In the genomic region with DNA sequence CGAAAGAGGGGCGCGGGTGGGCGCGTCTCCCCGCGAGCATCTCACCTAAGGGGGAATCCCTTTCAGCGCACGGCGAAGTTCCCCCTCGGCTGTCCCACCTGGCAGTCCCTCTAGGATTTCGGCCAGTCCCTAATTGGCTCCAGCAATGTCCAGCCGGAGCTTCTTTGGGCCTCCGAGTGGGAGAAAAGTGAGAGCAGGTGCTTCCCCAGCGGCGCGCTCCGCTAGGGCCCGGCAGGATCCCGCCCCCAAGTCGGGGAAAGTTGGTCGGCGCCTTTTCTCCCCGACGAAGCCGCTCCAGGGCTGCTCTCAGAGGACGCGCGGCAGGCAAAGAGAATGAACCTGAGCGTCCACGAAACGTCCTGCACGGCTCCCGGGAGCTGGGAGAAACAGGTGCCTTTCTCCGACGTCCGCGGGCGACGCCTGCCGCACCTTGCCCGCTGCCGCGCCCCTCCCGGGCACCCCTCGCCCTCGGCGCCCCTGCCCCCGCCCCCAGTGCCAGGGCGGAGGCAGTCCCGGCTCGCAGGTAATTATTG, we compare ENCODE assay signal across 8 cellular contexts. TPM values are rescaled to one million over a fixed set of nuclear protein-coding genes. Genes with fewer than 3 reads are reported as not detected.
DNase-seq lines count a peak whose midpoint lies in the region; ATAC-seq lines count a peak whose summit lies in the region.

No MANE protein-coding gene starts in this region.

- no peak overlapping the region for H3K4ac ChIP-seq in trophoblast cell (ENCODE audit: low read depth, low read length)

- H3K4me3 ChIP-seq in MG63 (peak overlapping the region; percentile 14; the same call in 1 of the 2 replicates), trophoblast cell (ENCODE audit: low read depth, low read length) (peak overlapping the region; percentile 15)

- H3K4me2 ChIP-seq in trophoblast cell (ENCODE audit: low read length), result peak overlapping the region; percentile 54

- H3K27me3 ChIP-seq in MG63 (no peaks in the 10 kb centered on the region), trophoblast cell (ENCODE audit: insufficient read depth, low read length) (peaks cover 24% of the 10 kb centered on the region)

- no peak overlapping the region for H3K27ac ChIP-seq in trophoblast cell (ENCODE audit: low read depth, low read length)

- H2BK12ac ChIP-seq in trophoblast cell (ENCODE audit: low read length), result no peak overlapping the region

- no peak overlapping the region for H4K91ac ChIP-seq in trophoblast cell (ENCODE audit: low read depth, low read length)

- no peak overlapping the region for H2AFZ ChIP-seq in trophoblast cell (ENCODE audit: insufficient read depth, low read length, poor library complexity)

- no peaks in the 10 kb centered on the region for H3K79me2 ChIP-seq in trophoblast cell (ENCODE audit: control insufficient read depth, insufficient read depth, low read length, poor library complexity)

- no peak overlapping the region for H3K18ac ChIP-seq in trophoblast cell (ENCODE audit: low read length)

- DNase-seq in DMS79 (lab: John Stamatoyannopoulos, UW) (peak; percentile 5), DMS79 treated with DMSO at 0.1 percent for 48 hours (lab: John Stamatoyannopoulos, UW) (no peak), MG63 (no peak), trophoblast cell (peak in 1 of 2 donors; percentile 35), NCI-H2029 treated with DMSO at 0.1 percent for 48 hours (lab: John Stamatoyannopoulos, UW) (no peak), EL (no peak)

- H3K9me3 ChIP-seq in MG63 (no peaks in the 10 kb centered on the region), trophoblast cell (ENCODE audit: insufficient read depth, low read depth, low read length) (peaks cover 7% of the 10 kb centered on the region)

- H3K36me3 ChIP-seq in MG63 (no peaks in the 10 kb centered on the region), trophoblast cell (ENCODE audit: control insufficient read depth in 1 of 2, insufficient read depth in 2 of 2, low read length in 2 of 2) (no peaks in the 10 kb centered on the region)

- H2BK120ac ChIP-seq in trophoblast cell (ENCODE audit: insufficient read depth, low read length, poor library complexity), result no peak overlapping the region

- no peak overlapping the region for H3K23ac ChIP-seq in trophoblast cell (ENCODE audit: low read length)

- H3K79me1 ChIP-seq in trophoblast cell (ENCODE audit: low read length), result peaks cover under 1% of the 10 kb centered on the region

- peaks cover 13 to 14% of the 10 kb centered on the region in 2 experiments for H3K4me1 ChIP-seq in trophoblast cell (ENCODE audit: control insufficient read depth in 1 of 2, insufficient read depth in 2 of 2, low read length in 2 of 2)

- no peak overlapping the region for H4K8ac ChIP-seq in trophoblast cell (ENCODE audit: low read depth, low read length)

- WGBS in trophoblast cell (ENCODE audit: extremely low coverage, insufficient coverage, insufficient read length), result no CpG with 5 or more reads among the region's 52 CpGs

- H4K12ac ChIP-seq in trophoblast cell (ENCODE audit: low read depth, low read length), result no peak overlapping the region

- no peak overlapping the region for H2BK5ac ChIP-seq in trophoblast cell (ENCODE audit: low read depth, low read length, poor library complexity)

- no peak overlapping the region for H3K14ac ChIP-seq in trophoblast cell (ENCODE audit: low read length)

- no peak overlapping the region for H2AK5ac ChIP-seq in trophoblast cell (ENCODE audit: low read length)

- no peak overlapping the region for H3K9ac ChIP-seq in trophoblast cell (ENCODE audit: low read length)

- ATAC-seq in esophagus mucosa (peak; percentile 12), GM19023 (IDR thresholded peaks at IDR 0.05; ENCODE audit: unreplicated experiment) (no peak)

RNA-seq across cellular contexts. Expression of gene KL, which starts 0.4 kb away (rescaled TPM):
- 0.59 and 2.1 TPM in 2 replicates for total RNA-seq in MG63 (2014; rRNA removed; shearing (Covaris generic); ENCODE audit: low replicate concordance)
- total RNA-seq in esophagus mucosa, result 0.24 TPM
- 0.03 and 0.04 TPM in 2 replicates for polyA plus RNA-seq in trophoblast cell (2013)
